In genomic region chr2:8692783-8693768, GRCh38 we compare ENCODE assay signal across 1 cellular context.
TF ChIP-seq lines count a peak whose summit lies in the region.

No MANE protein-coding gene starts in this region.

TF ChIP-seq in HepG2, 621 proteins besides CTCF, POLR2A, EP300 and RAD21 (continued from another document and continues in another):
- TF ChIP-seq ARID5B (CRISPR knock-in tag; IDR thresholded peaks at IDR 0.05): 0 out of 2 replicates have a peak, but pooled peaks have one; percentile 32
- no peak; the same call in 1 of the 2 replicates for TF ChIP-seq ZNF572 (CRISPR knock-in tag; IDR thresholded peaks at IDR 0.05)
- no peak for TF ChIP-seq ZNF552 (CRISPR knock-in tag; IDR thresholded peaks at IDR 0.05; ENCODE audit: borderline replicate concordance)
- TF ChIP-seq ZFP91 (CRISPR knock-in tag; IDR thresholded peaks at IDR 0.05; ENCODE audit: borderline replicate concordance): peak; percentile 81
- TF ChIP-seq ZNF788 (CRISPR knock-in tag; IDR thresholded peaks at IDR 0.05; ENCODE audit: borderline replicate concordance): peak; percentile 78; the same call in 1 of the 2 replicates
- TF ChIP-seq, protein P1, sequence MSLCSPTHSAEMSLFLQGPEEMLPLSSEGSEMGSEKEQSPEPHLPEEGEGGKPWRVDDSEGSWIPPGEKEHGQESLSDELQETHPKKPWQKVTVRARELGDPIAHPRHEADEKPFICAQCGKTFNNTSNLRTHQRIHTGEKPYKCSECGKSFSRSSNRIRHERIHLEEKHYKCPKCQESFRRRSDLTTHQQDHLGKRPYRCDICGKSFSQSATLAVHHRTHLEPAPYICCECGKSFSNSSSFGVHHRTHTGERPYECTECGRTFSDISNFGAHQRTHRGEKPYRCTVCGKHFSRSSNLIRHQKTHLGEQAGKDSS (CRISPR knock-in tag; IDR thresholded peaks at IDR 0.05; ENCODE audit: borderline replicate concordance, low read depth): peak; percentile 24; the same call in 1 of the 2 replicates
- peak; percentile 67 for TF ChIP-seq ZBTB7B (CRISPR knock-in tag; IDR thresholded peaks at IDR 0.05)
- no peak for TF ChIP-seq SP1 (IDR thresholded peaks at IDR 0.05)
- no peak for TF ChIP-seq SP1 (CRISPR knock-in tag; IDR thresholded peaks at IDR 0.05)
- no peak for TF ChIP-seq ZNF773 (CRISPR knock-in tag; IDR thresholded peaks at IDR 0.05; ENCODE audit: borderline replicate concordance)
- peak; percentile 52; the same call in 1 of the 2 replicates for TF ChIP-seq BORCS8-MEF2B (CRISPR knock-in tag; IDR thresholded peaks at IDR 0.05)
- TF ChIP-seq, protein P2, sequence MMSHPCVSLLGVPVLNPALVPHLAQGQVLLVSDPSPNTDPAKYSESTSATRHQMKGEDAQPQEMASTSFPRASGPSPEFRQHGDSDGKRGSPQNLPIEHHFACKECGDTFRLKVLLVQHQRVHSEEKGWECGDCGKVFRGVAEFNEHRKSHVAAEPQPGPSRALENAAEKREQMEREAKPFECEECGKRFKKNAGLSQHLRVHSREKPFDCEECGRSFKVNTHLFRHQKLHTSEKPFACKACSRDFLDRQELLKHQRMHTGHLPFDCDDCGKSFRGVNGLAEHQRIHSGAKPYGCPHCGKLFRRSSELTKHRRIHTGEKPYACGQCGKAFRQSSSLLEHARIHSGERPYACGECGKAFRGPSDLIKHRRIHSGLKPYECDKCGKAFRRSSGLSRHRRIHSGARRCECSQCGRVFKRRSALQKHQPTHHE (CRISPR knock-in tag; IDR thresholded peaks at IDR 0.05; ENCODE audit: borderline replicate concordance): no peak
- TF ChIP-seq ZNF234 (CRISPR knock-in tag; conservative IDR thresholded peaks at IDR 0.05): no peak
- TF ChIP-seq ZNF513 (CRISPR knock-in tag; conservative IDR thresholded peaks at IDR 0.05): no peak
- TF ChIP-seq ZNF282 (IDR thresholded peaks at IDR 0.05; ENCODE audit: partially characterized antibody): no peak
- 0 out of 2 replicates have a peak, but pooled peaks have one; percentile 79 for TF ChIP-seq DNMT1 (CRISPR knock-in tag; IDR thresholded peaks at IDR 0.05)
- TF ChIP-seq ZSCAN12 (CRISPR knock-in tag; IDR thresholded peaks at IDR 0.05): no peak
- peak; percentile 92 for TF ChIP-seq KDM2A (CRISPR knock-in tag; IDR thresholded peaks at IDR 0.05; ENCODE audit: borderline replicate concordance, low read depth)
- TF ChIP-seq, protein P3, sequence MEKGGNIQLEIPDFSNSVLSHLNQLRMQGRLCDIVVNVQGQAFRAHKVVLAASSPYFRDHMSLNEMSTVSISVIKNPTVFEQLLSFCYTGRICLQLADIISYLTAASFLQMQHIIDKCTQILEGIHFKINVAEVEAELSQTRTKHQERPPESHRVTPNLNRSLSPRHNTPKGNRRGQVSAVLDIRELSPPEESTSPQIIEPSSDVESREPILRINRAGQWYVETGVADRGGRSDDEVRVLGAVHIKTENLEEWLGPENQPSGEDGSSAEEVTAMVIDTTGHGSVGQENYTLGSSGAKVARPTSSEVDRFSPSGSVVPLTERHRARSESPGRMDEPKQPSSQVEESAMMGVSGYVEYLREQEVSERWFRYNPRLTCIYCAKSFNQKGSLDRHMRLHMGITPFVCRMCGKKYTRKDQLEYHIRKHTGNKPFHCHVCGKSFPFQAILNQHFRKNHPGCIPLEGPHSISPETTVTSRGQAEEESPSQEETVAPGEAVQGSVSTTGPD (CRISPR knock-in tag; IDR thresholded peaks at IDR 0.05): no peak
- TF ChIP-seq ARID2 (CRISPR knock-in tag; IDR thresholded peaks at IDR 0.05; ENCODE audit: borderline replicate concordance): peak; percentile 90; the same call in 1 of the 2 replicates
- TF ChIP-seq ZNF746 (CRISPR knock-in tag; IDR thresholded peaks at IDR 0.05): no peak
- TF ChIP-seq KLF16 (CRISPR knock-in tag; IDR thresholded peaks at IDR 0.05): 0 out of 4 replicates have a peak, but pooled peaks of 1 of the 2 experiments have one; percentile 10
- no peak for TF ChIP-seq NKX3-1 (CRISPR knock-in tag; IDR thresholded peaks at IDR 0.05)
- no peak; the same call in 1 of the 2 replicates for TF ChIP-seq MTERF4 (CRISPR knock-in tag; IDR thresholded peaks at IDR 0.05)
- TF ChIP-seq ATF1 (CRISPR knock-in tag; IDR thresholded peaks at IDR 0.05): no peak
- TF ChIP-seq SMYD3 (CRISPR knock-in tag; IDR thresholded peaks at IDR 0.05): peak; percentile 26; the same call in 1 of the 2 replicates
- no peak for TF ChIP-seq TEAD2 (CRISPR knock-in tag; IDR thresholded peaks at IDR 0.05)
- TF ChIP-seq HIVEP1 (CRISPR knock-in tag; IDR thresholded peaks at IDR 0.05): no peak
- TF ChIP-seq, protein P4, sequence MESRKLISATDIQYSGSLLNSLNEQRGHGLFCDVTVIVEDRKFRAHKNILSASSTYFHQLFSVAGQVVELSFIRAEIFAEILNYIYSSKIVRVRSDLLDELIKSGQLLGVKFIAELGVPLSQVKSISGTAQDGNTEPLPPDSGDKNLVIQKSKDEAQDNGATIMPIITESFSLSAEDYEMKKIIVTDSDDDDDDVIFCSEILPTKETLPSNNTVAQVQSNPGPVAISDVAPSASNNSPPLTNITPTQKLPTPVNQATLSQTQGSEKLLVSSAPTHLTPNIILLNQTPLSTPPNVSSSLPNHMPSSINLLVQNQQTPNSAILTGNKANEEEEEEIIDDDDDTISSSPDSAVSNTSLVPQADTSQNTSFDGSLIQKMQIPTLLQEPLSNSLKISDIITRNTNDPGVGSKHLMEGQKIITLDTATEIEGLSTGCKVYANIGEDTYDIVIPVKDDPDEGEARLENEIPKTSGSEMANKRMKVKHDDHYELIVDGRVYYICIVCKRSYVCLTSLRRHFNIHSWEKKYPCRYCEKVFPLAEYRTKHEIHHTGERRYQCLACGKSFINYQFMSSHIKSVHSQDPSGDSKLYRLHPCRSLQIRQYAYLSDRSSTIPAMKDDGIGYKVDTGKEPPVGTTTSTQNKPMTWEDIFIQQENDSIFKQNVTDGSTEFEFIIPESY (CRISPR knock-in tag; IDR thresholded peaks at IDR 0.05): no peak; the same call in 1 of the 2 replicates
- TF ChIP-seq NONO (IDR thresholded peaks at IDR 0.05): no peak
- peak; percentile 67 for TF ChIP-seq NONO (CRISPR knock-in tag; conservative IDR thresholded peaks at IDR 0.05)
- no peak for TF ChIP-seq HNF4G (IDR thresholded peaks at IDR 0.05; ENCODE audit: borderline replicate concordance, low read depth, low read length)
- TF ChIP-seq HNF4G (CRISPR knock-in tag; IDR thresholded peaks at IDR 0.05; ENCODE audit: borderline replicate concordance, low read depth): no peak
- TF ChIP-seq ZNF780A (CRISPR knock-in tag; IDR thresholded peaks at IDR 0.05): 0 out of 2 replicates have a peak, but pooled peaks have one; percentile 67
- 0 out of 2 replicates have a peak, but pooled peaks have one; percentile 52 for TF ChIP-seq CCDC6 (CRISPR knock-in tag; IDR thresholded peaks at IDR 0.05)
- TF ChIP-seq RARG (CRISPR knock-in tag; IDR thresholded peaks at IDR 0.05; ENCODE audit: low read depth): no peak
- peak; percentile 25 for TF ChIP-seq YY1 (IDR thresholded peaks at IDR 0.05; ENCODE audit: insufficient read depth, insufficient replicate concordance, low read depth, low read length)
- TF ChIP-seq FOXA1 (IDR thresholded peaks at IDR 0.05): no peak
- no peak for TF ChIP-seq FOXA1 (CRISPR knock-in tag; IDR thresholded peaks at IDR 0.05)
- TF ChIP-seq FOSL2 (CRISPR knock-in tag; IDR thresholded peaks at IDR 0.05): no peak
- 0 out of 2 replicates have a peak, but pooled peaks have one; percentile 45 for TF ChIP-seq ZMYM4 (CRISPR knock-in tag; IDR thresholded peaks at IDR 0.05)
- peak; percentile 47; the same call in 1 of the 2 replicates for TF ChIP-seq ZNF580 (CRISPR knock-in tag; IDR thresholded peaks at IDR 0.05; ENCODE audit: borderline replicate concordance, low read depth)
- TF ChIP-seq ZNF615 (CRISPR knock-in tag; IDR thresholded peaks at IDR 0.05; ENCODE audit: borderline replicate concordance): no peak
- no peak for TF ChIP-seq SOX6 (IDR thresholded peaks at IDR 0.05)
- TF ChIP-seq SOX6 (CRISPR knock-in tag; IDR thresholded peaks at IDR 0.05): peak; percentile 29; the same call in 1 of the 2 replicates
- peak; percentile 44 for TF ChIP-seq HNRNPLL (IDR thresholded peaks at IDR 0.05; ENCODE audit: low read depth, low read length, poor library complexity, severe bottlenecking)
- 0 out of 2 replicates have a peak, but pooled peaks have one; percentile 40 for TF ChIP-seq GATAD2A (CRISPR knock-in tag; IDR thresholded peaks at IDR 0.05)
- 0 out of 2 replicates have a peak, but pooled peaks have one; percentile 3 for TF ChIP-seq NFYB (CRISPR knock-in tag; IDR thresholded peaks at IDR 0.05)
